Comparison of ENCODE assay signal across 8 cellular contexts in the genomic region with DNA sequence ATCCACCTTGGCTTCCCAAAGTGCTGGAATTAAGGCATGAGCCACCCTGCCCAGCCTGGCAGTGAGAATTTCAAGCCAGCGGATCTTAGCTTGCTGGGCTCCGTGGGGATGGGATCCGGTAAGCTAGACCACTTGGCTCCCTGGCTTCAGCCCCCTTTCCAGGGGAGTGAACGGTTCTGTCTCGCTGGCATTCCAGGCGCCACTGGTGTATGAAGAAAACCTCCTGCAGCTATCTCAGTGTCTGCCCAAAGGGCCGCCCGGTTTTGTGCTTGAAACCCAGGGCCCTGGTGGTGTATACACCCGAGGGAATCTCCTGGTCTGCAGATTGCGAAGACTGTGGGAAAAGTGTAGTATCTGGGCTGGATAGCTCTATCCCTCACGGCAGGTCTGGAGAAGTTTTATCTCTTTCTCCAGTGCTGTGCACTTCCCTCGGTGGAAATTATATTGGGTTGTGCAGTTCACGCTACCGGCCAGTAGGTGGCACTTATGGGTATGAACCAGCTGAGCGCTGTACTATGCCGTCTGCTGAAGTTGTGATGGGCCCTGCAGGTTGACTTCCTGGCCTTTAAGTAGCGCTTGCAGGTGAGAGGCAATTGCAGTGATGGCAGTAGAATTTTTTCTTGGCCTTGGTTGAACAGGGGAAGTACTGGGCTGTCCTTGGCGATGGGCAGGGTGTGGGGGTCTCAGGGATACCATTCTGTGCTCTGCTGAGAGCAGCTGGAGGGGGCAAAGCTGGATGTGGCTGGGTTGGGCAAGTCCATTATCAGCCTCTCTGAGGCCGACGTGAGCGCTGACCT.
A peak's percentile ranks its signal among the peaks of the same experiment; 100 is the strongest.
DNase-seq lines count a peak whose midpoint lies in the region; ATAC-seq, FAIRE-seq and TF ChIP-seq lines count a peak whose summit lies in the region.

No MANE protein-coding gene starts in this region.

- H3K4me3 ChIP-seq in fibroblast of villous mesenchyme (ENCODE audit: low read depth, low read length), result no peak overlapping the region
- no peak overlapping the region for H3K4me3 ChIP-seq in pancreas

- 42 to 57% methylated on average over 21 of the region's 21 CpGs for WGBS in pancreas, 2 donors

- peak; percentile 70 for DNase-seq in AG20443 (ENCODE audit: low spot score)
- DNase-seq in NCI-H146 (lab: John Stamatoyannopoulos, UW), result peak; percentile 60
- peak; percentile 73 for DNase-seq in activated CD8-positive, alpha-beta memory T cell treated with anti-CD3 and anti-CD28 coated beads, Interleukin-2, amount 50 U/mL, for 48 hours
- DNase-seq in fibroblast of villous mesenchyme (ENCODE audit: low read depth), result peak; percentile 46
- DNase-seq in pancreas, result peak in 5 of 6 donors; percentile 9 to 74 (median 54)
- DNase-seq in epidermal melanocyte (ENCODE audit: insufficient read length, low spot score), result no peak

- peak; percentile 62 for TF ChIP-seq CTCF in fibroblast of villous mesenchyme (IDR thresholded peaks at IDR 0.05; ENCODE audit: insufficient read depth, low read depth, low read length)
- peak; percentile 57 to 77 (median 64) for TF ChIP-seq CTCF in pancreas (IDR thresholded peaks at IDR 0.05)

- H3K36me3 ChIP-seq in pancreas, result no peaks in the 10 kb centered on the region

- FAIRE-seq in pancreas (lab: Jason Lieb, UNC), result no peak

- no peak overlapping the region for H3K27ac ChIP-seq in pancreas

- no peaks in the 10 kb centered on the region for H3K27me3 ChIP-seq in pancreas

- intact Hi-C loops in pancreas (cut with DNase I), result no loop called here

- H3K4me1 ChIP-seq in pancreas, result no peaks in the 10 kb centered on the region

- no peaks in the 10 kb centered on the region for H3K9me3 ChIP-seq in pancreas

- peak; percentile 99 for ATAC-seq in GM18511 (IDR thresholded peaks at IDR 0.05; ENCODE audit: unreplicated experiment)
- peak; percentile 99 for ATAC-seq in HG02870 (IDR thresholded peaks at IDR 0.05; ENCODE audit: unreplicated experiment)
- peak; percentile 68 to 89 (median 82) for ATAC-seq in pancreas
